In genomic region chr11:45185228-45185729, GRCh38 we compare ENCODE assay signal across 21 cellular contexts.
"Had no signal": no experiment of that assay in that cellular context is flagged by ENCODE, and none has a peak within 500 bp of the region (broad histone marks: within the 10 kb centered on the region; RNA-seq: fewer than 3 reads in every experiment).

No MANE protein-coding gene starts in this region.

- H3K9me3 ChIP-seq: colonic mucosa, sigmoid colon, spleen had no signal

- DNase-seq: activated B cell treated with CpG ODN at 0.5 μM for 24 hours; activated CD4-positive, alpha-beta memory T cell treated with anti-CD3 and anti-CD28 coated beads for 36 hours; activated CD4-positive, alpha-beta T cell treated with anti-CD3 and anti-CD28 coated beads for 4 hours; activated CD8-positive, alpha-beta memory T cell treated with anti-CD3 and anti-CD28 coated beads, Interleukin-2, amount 10 ng/mL, durations not matched to agents 7 days and 5 days; activated naive CD4-positive, alpha-beta T cell; activated naive CD8-positive, alpha-beta T cell treated with anti-CD3 and anti-CD28 coated beads for 36 hours; amygdala; colonic mucosa; kidney; midbrain; nephron progenitor cell; nucleus accumbens; posterior cingulate gyrus; sigmoid colon; spleen; stimulated activated CD4-positive, alpha-beta T cell treated with anti-CD3 and anti-CD28 coated beads, Interleukin-4, amount 100 ng/mL, for 4 hours; stimulated activated naive B cell treated with anti-CD40 and anti-IgM and Interleukin-4, amounts not matched to agents 10 μg/mL and 1 μg/mL and 100 μg/mL, for 72 hours; T-helper 17 cell had no signal

- H3K4me3 ChIP-seq: colonic mucosa, lung, sigmoid colon, spleen had no signal

- H3K4me1 ChIP-seq: colonic mucosa had no signal

- H3K27ac ChIP-seq: colonic mucosa, sigmoid colon, spleen had no signal

- H3K36me3 ChIP-seq: colonic mucosa had no signal

- H3K27me3 ChIP-seq: colonic mucosa, sigmoid colon had no signal

- FAIRE-seq: frontal cortex, kidney had no signal

- ATAC-seq: activated CD8-positive, alpha-beta memory T cell treated with anti-CD3 and anti-CD28 coated beads, Interleukin-2, amount 10 ng/mL, durations not matched to agents 7 days and 5 days; left lobe of liver; stimulated activated naive B cell treated with anti-CD40 and anti-IgM and Interleukin-4, amounts not matched to agents 10 μg/mL and 1 μg/mL and 100 μg/mL, for 72 hours; T-helper 17 cell had no signal
